1 cellular context compared by ENCODE assay signal in genomic region chr6:167704396-167704801, GRCh38.
TF ChIP-seq lines count a peak whose summit lies in the region.

No MANE protein-coding gene starts in this region.

TF ChIP-seq in H1, 55 proteins besides CTCF, POLR2A, EP300 and RAD21 (continued from another document):
- TF ChIP-seq CHD7 (IDR thresholded peaks at IDR 0.05; ENCODE audit: insufficient replicate concordance, low read length): no peak
- no peak for TF ChIP-seq HDAC6 (IDR thresholded peaks at IDR 0.05; ENCODE audit: low read depth, low read length)
- no peak for TF ChIP-seq TBP (IDR thresholded peaks at IDR 0.05; ENCODE audit: low read depth, low read length)
- no peak for TF ChIP-seq NRF1 (IDR thresholded peaks at IDR 0.05; ENCODE audit: low read depth, low read length)
- no peak for TF ChIP-seq RNF2 (IDR thresholded peaks at IDR 0.05; ENCODE audit: borderline replicate concordance, low read depth, low read length, missing control alignments, poor library complexity, severe bottlenecking)
- TF ChIP-seq MAFK (IDR thresholded peaks at IDR 0.05; ENCODE audit: low read depth, low read length): no peak
- no peak for TF ChIP-seq BRCA1 (IDR thresholded peaks at IDR 0.05; ENCODE audit: low read depth, low read length)
- TF ChIP-seq SUZ12 (IDR thresholded peaks at IDR 0.05; ENCODE audit: low read length): no peak
- TF ChIP-seq JUND (IDR thresholded peaks at IDR 0.05; ENCODE audit: low read length): no peak
TF ChIP-seq in H1: peak in this region for 0.
